In the genomic region with DNA sequence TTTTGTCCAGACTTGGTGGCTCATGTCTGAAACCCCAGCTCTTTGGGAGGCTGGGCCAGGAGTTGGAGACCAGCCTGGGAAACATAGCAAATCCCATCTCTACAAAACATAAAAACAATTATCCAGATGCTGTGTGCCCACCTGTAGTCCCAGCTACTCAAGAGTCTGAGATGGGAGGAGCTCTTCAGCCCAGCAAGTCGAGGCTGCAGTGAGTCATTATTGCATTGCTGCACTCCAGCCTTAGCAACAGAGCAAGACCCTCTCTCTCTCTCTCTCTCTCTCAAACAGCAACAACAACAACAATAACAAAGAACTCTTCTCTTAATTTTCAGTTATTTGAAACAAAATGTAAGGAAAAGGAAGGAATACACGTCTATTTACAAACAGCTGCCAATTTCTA, we compare ENCODE assay signal across 16 cellular contexts.
"Had no signal": no experiment of that assay in that cellular context is flagged by ENCODE, and none has a peak within 500 bp of the region (broad histone marks: within the 10 kb centered on the region; RNA-seq: fewer than 3 reads in every experiment).

No MANE protein-coding gene starts in this region.

- H3K27ac ChIP-seq: adrenal gland, coronary artery, esophagus squamous epithelium, neutrophil, thyroid gland had no signal

- DNase-seq: activated CD4-positive, alpha-beta T cell treated with anti-CD3 and anti-CD28 coated beads, Interleukin-2, amount 50 U/mL, for 48 hours; activated CD4-positive, CD25-positive, alpha-beta regulatory T cell treated with anti-CD3 and anti-CD28 coated beads, Interleukin-2, amount 50 U/mL, for 72 hours; activated naive CD4-positive, alpha-beta T cell treated with anti-CD3 and anti-CD28 coated beads, Interleukin-2, amount 50 U/mL, for 16 hours; activated T-cell treated with anti-CD3 and anti-CD28 coated beads, Interleukin-2, amount 50 U/mL, for 1 hour; adrenal gland; central memory CD4-positive, alpha-beta T cell; esophagus squamous epithelium; hypothalamus; naive B cell; retina; T-helper 1 cell; T1000; thyroid gland had no signal

- H3K27me3 ChIP-seq: adrenal gland, esophagus squamous epithelium, thyroid gland had no signal

- H3K4me1 ChIP-seq: adrenal gland had no signal

- H3K9me3 ChIP-seq: adrenal gland, esophagus squamous epithelium, neutrophil, thyroid gland had no signal

- H3K4me3 ChIP-seq: adrenal gland, coronary artery, esophagus squamous epithelium, thyroid gland had no signal

- H3K9me3 Mint-ChIP-seq: naive B cell; stimulated activated memory B cell treated with anti-CD40 and anti-IgM and Interleukin-4, amounts not matched to agents 10 μg/mL and 1 μg/mL and 100 μg/mL, for 72 hours had no signal

- ATAC-seq: stimulated activated memory B cell treated with anti-CD40 and anti-IgM and Interleukin-4, amounts not matched to agents 10 μg/mL and 1 μg/mL and 100 μg/mL, for 72 hours had no signal

- H3K36me3 Mint-ChIP-seq: naive B cell; stimulated activated memory B cell treated with anti-CD40 and anti-IgM and Interleukin-4, amounts not matched to agents 10 μg/mL and 1 μg/mL and 100 μg/mL, for 72 hours had no signal

- H3K4me3 Mint-ChIP-seq: stimulated activated memory B cell treated with anti-CD40 and anti-IgM and Interleukin-4, amounts not matched to agents 10 μg/mL and 1 μg/mL and 100 μg/mL, for 72 hours had no signal

- H3K36me3 ChIP-seq: adrenal gland, esophagus squamous epithelium, neutrophil, thyroid gland had no signal

- H3K27ac Mint-ChIP-seq: naive B cell; stimulated activated memory B cell treated with anti-CD40 and anti-IgM and Interleukin-4, amounts not matched to agents 10 μg/mL and 1 μg/mL and 100 μg/mL, for 72 hours had no signal
